ENCODE assay signal across 1 cellular context in the genomic region with DNA sequence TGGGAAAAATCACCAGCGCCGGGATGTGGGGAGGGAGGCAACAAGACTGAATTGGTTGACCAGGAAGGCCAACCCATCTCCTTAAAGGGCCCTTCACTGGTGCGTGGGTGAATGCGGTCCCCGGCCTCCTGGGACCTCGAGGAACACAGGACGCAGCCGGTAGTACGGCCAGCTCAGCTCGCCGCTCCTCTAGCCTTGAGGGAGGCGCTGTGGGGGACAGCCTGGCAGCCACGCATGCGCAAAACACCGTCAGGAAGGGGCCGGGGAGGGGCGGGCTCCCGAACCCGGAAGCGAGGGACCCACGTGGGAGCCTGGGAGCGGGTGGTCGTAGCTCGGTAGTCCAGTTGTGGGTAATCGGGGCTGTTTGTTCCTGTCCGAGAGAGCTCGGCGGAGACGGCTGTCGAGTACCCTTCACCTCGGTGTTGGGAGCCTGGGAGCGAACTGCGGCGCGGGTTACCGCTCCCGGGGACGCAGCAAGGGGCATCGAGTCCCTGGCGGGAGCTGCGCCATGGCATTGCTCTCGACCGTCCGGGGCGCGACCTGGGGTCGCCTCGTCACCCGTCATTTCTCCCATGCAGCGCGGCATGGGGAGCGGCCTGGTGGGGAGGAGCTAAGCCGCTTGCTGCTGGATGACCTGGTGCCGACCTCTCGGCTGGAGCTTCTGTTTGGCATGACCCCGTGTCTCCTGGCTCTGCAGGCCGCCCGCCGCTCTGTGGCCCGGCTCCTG.
TF ChIP-seq lines count a peak whose summit lies in the region.

A gene with protein sequence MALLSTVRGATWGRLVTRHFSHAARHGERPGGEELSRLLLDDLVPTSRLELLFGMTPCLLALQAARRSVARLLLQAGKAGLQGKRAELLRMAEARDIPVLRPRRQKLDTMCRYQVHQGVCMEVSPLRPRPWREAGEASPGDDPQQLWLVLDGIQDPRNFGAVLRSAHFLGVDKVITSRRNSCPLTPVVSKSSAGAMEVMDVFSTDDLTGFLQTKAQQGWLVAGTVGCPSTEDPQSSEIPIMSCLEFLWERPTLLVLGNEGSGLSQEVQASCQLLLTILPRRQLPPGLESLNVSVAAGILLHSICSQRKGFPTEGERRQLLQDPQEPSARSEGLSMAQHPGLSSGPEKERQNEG (plus strand): TSS at position 281 of the 727 bp plus-strand sequence. CDS start 228 bp downstream, at position 509.

TF ChIP-seq in HepG2, 621 proteins besides CTCF, POLR2A, EP300 and RAD21 (continued from another document and continues in another):
- TF ChIP-seq, protein P1, sequence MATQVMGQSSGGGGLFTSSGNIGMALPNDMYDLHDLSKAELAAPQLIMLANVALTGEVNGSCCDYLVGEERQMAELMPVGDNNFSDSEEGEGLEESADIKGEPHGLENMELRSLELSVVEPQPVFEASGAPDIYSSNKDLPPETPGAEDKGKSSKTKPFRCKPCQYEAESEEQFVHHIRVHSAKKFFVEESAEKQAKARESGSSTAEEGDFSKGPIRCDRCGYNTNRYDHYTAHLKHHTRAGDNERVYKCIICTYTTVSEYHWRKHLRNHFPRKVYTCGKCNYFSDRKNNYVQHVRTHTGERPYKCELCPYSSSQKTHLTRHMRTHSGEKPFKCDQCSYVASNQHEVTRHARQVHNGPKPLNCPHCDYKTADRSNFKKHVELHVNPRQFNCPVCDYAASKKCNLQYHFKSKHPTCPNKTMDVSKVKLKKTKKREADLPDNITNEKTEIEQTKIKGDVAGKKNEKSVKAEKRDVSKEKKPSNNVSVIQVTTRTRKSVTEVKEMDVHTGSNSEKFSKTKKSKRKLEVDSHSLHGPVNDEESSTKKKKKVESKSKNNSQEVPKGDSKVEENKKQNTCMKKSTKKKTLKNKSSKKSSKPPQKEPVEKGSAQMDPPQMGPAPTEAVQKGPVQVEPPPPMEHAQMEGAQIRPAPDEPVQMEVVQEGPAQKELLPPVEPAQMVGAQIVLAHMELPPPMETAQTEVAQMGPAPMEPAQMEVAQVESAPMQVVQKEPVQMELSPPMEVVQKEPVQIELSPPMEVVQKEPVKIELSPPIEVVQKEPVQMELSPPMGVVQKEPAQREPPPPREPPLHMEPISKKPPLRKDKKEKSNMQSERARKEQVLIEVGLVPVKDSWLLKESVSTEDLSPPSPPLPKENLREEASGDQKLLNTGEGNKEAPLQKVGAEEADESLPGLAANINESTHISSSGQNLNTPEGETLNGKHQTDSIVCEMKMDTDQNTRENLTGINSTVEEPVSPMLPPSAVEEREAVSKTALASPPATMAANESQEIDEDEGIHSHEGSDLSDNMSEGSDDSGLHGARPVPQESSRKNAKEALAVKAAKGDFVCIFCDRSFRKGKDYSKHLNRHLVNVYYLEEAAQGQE (IDR thresholded peaks at IDR 0.05; ENCODE audit: borderline replicate concordance in 1 of 2, low read depth in 1 of 2, low read length in 2 of 2) = no peak
- TF ChIP-seq GZF1 (CRISPR knock-in tag; IDR thresholded peaks at IDR 0.05) (peak; percentile 61; the same call in 1 of the 2 replicates), PRPF4 (IDR thresholded peaks at IDR 0.05; ENCODE audit: low read depth, low read length, poor library complexity, severe bottlenecking) (no peak), POGK (CRISPR knock-in tag; conservative IDR thresholded peaks at IDR 0.05) (peak; percentile 77), RNF219 (CRISPR knock-in tag; IDR thresholded peaks at IDR 0.05) (peak; percentile 51; the same call in 1 of the 2 replicates), ELF4 (CRISPR knock-in tag; IDR thresholded peaks at IDR 0.05; ENCODE audit: borderline replicate concordance) (peak; percentile 94), HOXD1 (CRISPR knock-in tag; IDR thresholded peaks at IDR 0.05) (0 out of 2 replicates have a peak, but pooled peaks have one; percentile 6), NFRKB (IDR thresholded peaks at IDR 0.05) (no peak), ZNF337 (CRISPR knock-in tag; IDR thresholded peaks at IDR 0.05; ENCODE audit: borderline replicate concordance, low read depth) (peak; percentile 92; the same call in 1 of the 2 replicates), MIXL1 (CRISPR knock-in tag; IDR thresholded peaks at IDR 0.05) (0 out of 2 replicates have a peak, but pooled peaks have one; percentile 7), NR2C2 (CRISPR knock-in tag; IDR thresholded peaks at IDR 0.05; ENCODE audit: borderline replicate concordance) (peak; percentile 59; the same call in 1 of the 2 replicates), ZNF709 (CRISPR knock-in tag; IDR thresholded peaks at IDR 0.05) (0 out of 2 replicates have a peak, but pooled peaks have one; percentile 38), ZGPAT (CRISPR knock-in tag; IDR thresholded peaks at IDR 0.05) (peak; percentile 73), MNT (IDR thresholded peaks at IDR 0.05) (peak; percentile 61), CERS6 (CRISPR knock-in tag; IDR thresholded peaks at IDR 0.05) (0 out of 2 replicates have a peak, but pooled peaks have one; percentile 35), ZNF263 (CRISPR knock-in tag; IDR thresholded peaks at IDR 0.05) (no peak), ZNF350 (CRISPR knock-in tag; IDR thresholded peaks at IDR 0.05; ENCODE audit: borderline replicate concordance, low read depth) (peak; percentile 44; the same call in 1 of the 2 replicates), ARNT2 (CRISPR knock-in tag; IDR thresholded peaks at IDR 0.05; ENCODE audit: low read depth) (0 out of 2 replicates have a peak, but pooled peaks have one; percentile 48), ELF3 (CRISPR knock-in tag; IDR thresholded peaks at IDR 0.05) (peak; percentile 77), NCOA1 (CRISPR knock-in tag; IDR thresholded peaks at IDR 0.05) (peak; percentile 70), NR0B2 (CRISPR knock-in tag; IDR thresholded peaks at IDR 0.05) (peak; percentile 97; the same call in 1 of the 2 replicates)
- TF ChIP-seq, protein P2, sequence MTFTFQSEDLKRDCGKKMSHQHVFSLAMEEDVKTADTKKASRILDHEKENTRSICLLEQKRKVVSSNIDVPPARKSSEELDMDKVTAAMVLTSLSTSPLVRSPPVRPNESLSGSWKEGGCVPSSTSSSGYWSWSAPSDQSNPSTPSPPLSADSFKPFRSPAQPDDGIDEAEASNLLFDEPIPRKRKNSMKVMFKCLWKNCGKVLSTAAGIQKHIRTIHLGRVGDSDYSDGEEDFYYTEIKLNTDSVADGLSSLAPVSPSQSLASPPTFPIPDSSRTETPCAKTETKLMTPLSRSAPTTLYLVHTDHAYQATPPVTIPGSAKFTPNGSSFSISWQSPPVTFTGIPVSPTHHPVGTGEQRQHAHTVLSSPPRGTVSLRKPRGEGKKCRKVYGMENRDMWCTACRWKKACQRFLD (CRISPR knock-in tag; IDR thresholded peaks at IDR 0.05; ENCODE audit: borderline replicate concordance) = peak; percentile 70; the same call in 1 of the 2 replicates
- TF ChIP-seq, protein P3, sequence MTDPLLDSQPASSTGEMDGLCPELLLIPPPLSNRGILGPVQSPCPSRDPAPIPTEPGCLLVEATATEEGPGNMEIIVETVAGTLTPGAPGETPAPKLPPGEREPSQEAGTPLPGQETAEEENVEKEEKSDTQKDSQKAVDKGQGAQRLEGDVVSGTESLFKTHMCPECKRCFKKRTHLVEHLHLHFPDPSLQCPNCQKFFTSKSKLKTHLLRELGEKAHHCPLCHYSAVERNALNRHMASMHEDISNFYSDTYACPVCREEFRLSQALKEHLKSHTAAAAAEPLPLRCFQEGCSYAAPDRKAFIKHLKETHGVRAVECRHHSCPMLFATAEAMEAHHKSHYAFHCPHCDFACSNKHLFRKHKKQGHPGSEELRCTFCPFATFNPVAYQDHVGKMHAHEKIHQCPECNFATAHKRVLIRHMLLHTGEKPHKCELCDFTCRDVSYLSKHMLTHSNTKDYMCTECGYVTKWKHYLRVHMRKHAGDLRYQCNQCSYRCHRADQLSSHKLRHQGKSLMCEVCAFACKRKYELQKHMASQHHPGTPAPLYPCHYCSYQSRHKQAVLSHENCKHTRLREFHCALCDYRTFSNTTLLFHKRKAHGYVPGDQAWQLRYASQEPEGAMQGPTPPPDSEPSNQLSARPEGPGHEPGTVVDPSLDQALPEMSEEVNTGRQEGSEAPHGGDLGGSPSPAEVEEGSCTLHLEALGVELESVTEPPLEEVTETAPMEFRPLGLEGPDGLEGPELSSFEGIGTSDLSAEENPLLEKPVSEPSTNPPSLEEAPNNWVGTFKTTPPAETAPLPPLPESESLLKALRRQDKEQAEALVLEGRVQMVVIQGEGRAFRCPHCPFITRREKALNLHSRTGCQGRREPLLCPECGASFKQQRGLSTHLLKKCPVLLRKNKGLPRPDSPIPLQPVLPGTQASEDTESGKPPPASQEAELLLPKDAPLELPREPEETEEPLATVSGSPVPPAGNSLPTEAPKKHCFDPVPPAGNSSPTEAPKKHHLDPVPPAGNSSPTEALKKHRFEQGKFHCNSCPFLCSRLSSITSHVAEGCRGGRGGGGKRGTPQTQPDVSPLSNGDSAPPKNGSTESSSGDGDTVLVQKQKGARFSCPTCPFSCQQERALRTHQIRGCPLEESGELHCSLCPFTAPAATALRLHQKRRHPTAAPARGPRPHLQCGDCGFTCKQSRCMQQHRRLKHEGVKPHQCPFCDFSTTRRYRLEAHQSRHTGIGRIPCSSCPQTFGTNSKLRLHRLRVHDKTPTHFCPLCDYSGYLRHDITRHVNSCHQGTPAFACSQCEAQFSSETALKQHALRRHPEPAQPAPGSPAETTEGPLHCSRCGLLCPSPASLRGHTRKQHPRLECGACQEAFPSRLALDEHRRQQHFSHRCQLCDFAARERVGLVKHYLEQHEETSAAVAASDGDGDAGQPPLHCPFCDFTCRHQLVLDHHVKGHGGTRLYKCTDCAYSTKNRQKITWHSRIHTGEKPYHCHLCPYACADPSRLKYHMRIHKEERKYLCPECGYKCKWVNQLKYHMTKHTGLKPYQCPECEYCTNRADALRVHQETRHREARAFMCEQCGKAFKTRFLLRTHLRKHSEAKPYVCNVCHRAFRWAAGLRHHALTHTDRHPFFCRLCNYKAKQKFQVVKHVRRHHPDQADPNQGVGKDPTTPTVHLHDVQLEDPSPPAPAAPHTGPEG (CRISPR knock-in tag; IDR thresholded peaks at IDR 0.05) = 0 out of 2 replicates have a peak, but pooled peaks have one; percentile 40
- TF ChIP-seq, protein P4, sequence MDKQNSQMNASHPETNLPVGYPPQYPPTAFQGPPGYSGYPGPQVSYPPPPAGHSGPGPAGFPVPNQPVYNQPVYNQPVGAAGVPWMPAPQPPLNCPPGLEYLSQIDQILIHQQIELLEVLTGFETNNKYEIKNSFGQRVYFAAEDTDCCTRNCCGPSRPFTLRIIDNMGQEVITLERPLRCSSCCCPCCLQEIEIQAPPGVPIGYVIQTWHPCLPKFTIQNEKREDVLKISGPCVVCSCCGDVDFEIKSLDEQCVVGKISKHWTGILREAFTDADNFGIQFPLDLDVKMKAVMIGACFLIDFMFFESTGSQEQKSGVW (CRISPR knock-in tag; IDR thresholded peaks at IDR 0.05; ENCODE audit: borderline replicate concordance) = no peak
